ENCODE assay signal across 1 cellular context in the genomic region with DNA sequence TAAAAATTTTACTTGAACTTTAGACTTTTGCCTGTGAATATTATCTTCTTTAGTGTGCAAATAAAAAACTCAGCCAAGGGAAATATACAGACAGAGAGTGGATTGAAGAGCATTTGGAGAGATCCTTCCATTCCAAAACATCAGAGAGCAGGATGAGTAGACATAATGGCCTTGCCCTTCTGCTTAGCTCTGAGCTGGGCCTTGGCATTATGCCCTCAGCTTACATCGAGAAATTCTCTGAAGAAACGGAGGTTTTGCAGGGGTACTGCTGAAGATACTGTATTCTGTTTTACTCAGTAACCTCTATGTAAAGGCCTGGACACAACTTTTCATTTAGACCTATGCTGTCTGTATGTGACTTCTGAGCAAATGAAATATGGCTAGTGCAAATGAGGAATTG.
TF ChIP-seq lines count a peak whose summit lies in the region.

No MANE protein-coding gene starts in this region.

TF ChIP-seq in IMR-90, 13 proteins besides CTCF, POLR2A, EP300 and RAD21 (continued from another document):
- TF ChIP-seq USF2 (IDR thresholded peaks at IDR 0.05; ENCODE audit: low read depth, low read length) = no peak
